ENCODE assay signal across 6 cellular contexts in the genomic region with DNA sequence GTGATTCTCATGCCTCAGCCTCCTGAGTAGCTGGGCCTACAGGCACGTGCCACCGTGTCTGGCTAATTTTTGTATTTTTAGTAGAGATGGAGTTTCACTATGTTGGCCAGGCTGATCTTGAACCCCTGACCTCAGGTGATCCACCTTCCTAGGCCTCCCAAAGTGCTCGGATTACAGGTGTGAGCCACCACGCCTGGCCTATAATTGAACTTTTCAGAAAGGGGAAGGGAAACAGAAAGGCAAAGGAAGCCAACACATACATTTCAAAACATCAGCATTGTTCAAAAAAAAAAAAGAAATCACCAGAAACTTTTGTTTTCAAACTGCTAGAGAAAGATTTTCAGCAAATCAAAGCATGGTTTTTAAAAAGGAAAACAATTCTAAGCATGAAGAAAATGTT. TPM values are rescaled to one million over a fixed set of nuclear protein-coding genes. Genes with fewer than 3 reads are reported as not detected.
"Had no signal": no experiment of that assay in that cellular context is flagged by ENCODE, and none has a peak within 500 bp of the region (broad histone marks: within the 10 kb centered on the region; RNA-seq: fewer than 3 reads in every experiment).

No MANE protein-coding gene starts in this region.

RNA-seq across cellular contexts. Expression of gene KCNH1, which starts 54.8 kb away (rescaled TPM):
- total RNA-seq: left ventricle myocardium inferior, mammary epithelial cell, natural killer cell, right cardiac atrium had no signal
- polyA plus RNA-seq: immature natural killer cell, mammary epithelial cell, ovary had no signal
